In the genomic region with DNA sequence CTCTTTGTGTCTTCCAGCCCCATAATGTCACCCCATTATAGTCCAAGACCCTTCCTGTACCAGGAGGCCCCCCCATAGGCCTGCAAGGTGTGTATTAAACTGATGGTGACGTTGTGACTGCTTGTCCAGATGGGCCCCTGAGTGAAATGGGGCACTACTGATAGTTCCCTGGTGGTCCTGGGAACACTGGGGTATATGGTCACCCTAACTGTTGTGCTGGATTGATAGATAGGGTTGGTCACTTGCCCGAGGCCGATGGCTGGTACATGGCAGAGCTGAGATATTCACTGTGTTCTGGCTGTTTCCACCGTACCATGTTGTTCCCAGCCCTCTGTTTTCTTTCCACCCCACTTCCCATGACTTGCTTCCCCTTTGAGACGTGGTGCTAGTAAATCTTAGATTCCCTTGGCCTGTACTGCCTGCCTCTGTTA, we compare ENCODE assay signal across 11 cellular contexts. TPM values are rescaled to one million over a fixed set of nuclear protein-coding genes. Genes with fewer than 3 reads are reported as not detected.
A peak's percentile ranks its signal among the peaks of the same experiment; 100 is the strongest.
DNase-seq lines count a peak whose midpoint lies in the region; ATAC-seq and TF ChIP-seq lines count a peak whose summit lies in the region.
"Had no signal": no experiment of that assay in that cellular context is flagged by ENCODE, and none has a peak within 500 bp of the region (broad histone marks: within the 10 kb centered on the region; RNA-seq: fewer than 3 reads in every experiment).

No MANE protein-coding gene starts in this region.

- no peak overlapping the region for H2BK5ac ChIP-seq in neuronal stem cell (ENCODE audit: low read length)

- H2BK15ac ChIP-seq in neuronal stem cell (ENCODE audit: low read length), result no peak overlapping the region

- no peak overlapping the region for H2AK5ac ChIP-seq in neuronal stem cell (ENCODE audit: low read depth, low read length)

- no peak overlapping the region for H3K23ac ChIP-seq in neuronal stem cell (ENCODE audit: low read depth, low read length, poor library complexity)

- no peak overlapping the region for H3K18ac ChIP-seq in neuronal stem cell (ENCODE audit: low read length)

- H3K36me3 ChIP-seq in HEK293 (ENCODE audit: control insufficient read depth in 2 of 2, insufficient read depth in 1 of 2, low read length in 2 of 2) (peaks cover 35 to 79% of the 10 kb centered on the region in 2 experiments), neuronal stem cell (replicated peaks in 1 of 2; ENCODE audit: control insufficient read depth in 2 of 2, insufficient read depth in 2 of 2, low read length in 2 of 2) (peaks cover 56 to 83% of the 10 kb centered on the region in 2 donors)

- no peak overlapping the region for H3K9ac ChIP-seq in neuronal stem cell (ENCODE audit: low read depth, low read length, poor library complexity)

- H3K4me3 ChIP-seq in HEK293 (ENCODE audit: low read depth, low read length) (no peak overlapping the region), neuronal stem cell (ENCODE audit: low read length in 2 of 2) (no peak overlapping the region)
- H3K4me3 ChIP-seq: upper lobe of left lung had no signal

- H3K27me3 ChIP-seq in layer of hippocampus (ENCODE audit: control insufficient read depth, insufficient read depth, low read length), result no peaks in the 10 kb centered on the region
- H3K27me3 ChIP-seq in neuronal stem cell (ENCODE audit: control insufficient read depth in 3 of 3, insufficient read depth in 3 of 3, low read depth in 1 of 3, low read length in 3 of 3), result no peaks in the 10 kb centered on the region
- H3K27me3 ChIP-seq: upper lobe of left lung had no signal

- peaks cover 7% of the 10 kb centered on the region for H3K79me1 ChIP-seq in neuronal stem cell (ENCODE audit: low read depth, low read length)

- TF ChIP-seq CTCF in HEK293 (tag by site-specific recombination; IDR thresholded peaks at IDR 0.05), result no peak

- ATAC-seq in GM19395 (IDR thresholded peaks at IDR 0.05; ENCODE audit: unreplicated experiment), result no peak
- ATAC-seq: right cardiac atrium had no signal

- no peak overlapping the region for H3K14ac ChIP-seq in neuronal stem cell (ENCODE audit: low read length)

- no peak overlapping the region for H2AFZ ChIP-seq in neuronal stem cell (ENCODE audit: low read length)

- no peak overlapping the region for H4K8ac ChIP-seq in neuronal stem cell (ENCODE audit: low read depth, low read length)

- H3K4ac ChIP-seq in neuronal stem cell (ENCODE audit: low read length), result no peak overlapping the region

- CTCF ChIA-PET in HEK293 (lab: Yijun Ruan, JAX), result interaction anchor here (1.0 kb wide), 1 partner anchor 45 kb away, joined by 3 read pairs; no protein-coding TSS in a partner anchor

- H3K27ac ChIP-seq in HEK293 (ENCODE audit: extremely low read depth, low read depth, low read length) (0 out of 2 replicates have a peak overlapping the region, but pooled peaks have one; percentile 48), layer of hippocampus (ENCODE audit: low read depth, low read length) (peak overlapping the region; percentile 77), neuronal stem cell (replicated peaks; ENCODE audit: low read length) (no peak overlapping the region)
- H3K27ac ChIP-seq: upper lobe of left lung had no signal

- 0 out of 2 replicates have a peak, but pooled peaks cover 3% of the 10 kb centered on the region for H3K4me1 ChIP-seq in HEK293 (ENCODE audit: control insufficient read depth, insufficient read depth, low read length)
- peaks cover 7 to 10% of the 10 kb centered on the region in 2 donors for H3K4me1 ChIP-seq in neuronal stem cell (ENCODE audit: control insufficient read depth in 2 of 2, insufficient read depth in 1 of 2, low read depth in 1 of 2, low read length in 2 of 2)

- H2BK12ac ChIP-seq in neuronal stem cell (ENCODE audit: low read length), result no peak overlapping the region

- H4K91ac ChIP-seq in neuronal stem cell (ENCODE audit: low read depth, low read length, poor library complexity), result no peak overlapping the region

- no peak overlapping the region for H3K4me2 ChIP-seq in neuronal stem cell (ENCODE audit: insufficient read depth, low read length, poor library complexity, severe bottlenecking)

- no peak overlapping the region for H2BK120ac ChIP-seq in neuronal stem cell (ENCODE audit: low read depth, low read length)

- H3K9me3 ChIP-seq in HEK293 (ENCODE audit: control insufficient read depth, insufficient read depth, low read depth, low read length) (no peaks in the 10 kb centered on the region), neuronal stem cell (replicated peaks in 1 of 2; ENCODE audit: control insufficient read depth in 2 of 2, insufficient read depth in 1 of 2, low read depth in 1 of 2, low read length in 2 of 2) (peaks cover 4 to 12% of the 10 kb centered on the region in 2 donors)
- H3K9me3 ChIP-seq: upper lobe of left lung had no signal

- POLR2A ChIA-PET in HEK293 (lab: Yijun Ruan, JAX), result interaction anchor here (0.7 kb wide), 1 partner anchor 13 kb away, joined by 3 read pairs; no protein-coding TSS in a partner anchor

- WGBS in neuronal stem cell (ENCODE audit: extremely low coverage in 2 of 2, insufficient read length in 2 of 2, insufficient replicate concordance in 1 of 2), 2 donors, result no CpG with 5 or more reads among the region's 5 CpGs

- peak; percentile 2 for DNase-seq in AG08396 (ENCODE audit: low spot score)
- DNase-seq in neuronal stem cell (ENCODE audit: low spot score), result no peak
- no peak for DNase-seq in activated CD8-positive, alpha-beta memory T cell treated with anti-CD3 and anti-CD28 coated beads for 24 hours
- DNase-seq: activated CD8-positive, alpha-beta memory T cell treated with anti-CD3 and anti-CD28 coated beads, Interleukin-2, amount 50 U/mL, for 48 hours; GDM1; NCI-H1105 treated with DMSO at 0.1 percent for 48 hours; right cardiac atrium; upper lobe of left lung had no signal

TF ChIP-seq in HEK293, 187 proteins besides CTCF, POLR2A, EP300 and RAD21:
- no peak for TF ChIP-seq ZNF223 (tag by site-specific recombination; IDR thresholded peaks at IDR 0.05)
- peak; percentile 71 for TF ChIP-seq ZNF600 (tag by site-specific recombination; IDR thresholded peaks at IDR 0.05)

RNA-seq across cellular contexts. Expression of gene CNP, which starts 4.3 kb away (rescaled TPM):
- 44.2 TPM for polyA plus RNA-seq in neuronal stem cell (2013, experiment 1 of 2)
- polyA plus RNA-seq in neuronal stem cell (2013, experiment 2 of 2), result 43.2 TPM

RNA-seq across cellular contexts. Expression of gene ODAD4, which starts 40.5 kb away (rescaled TPM):
- polyA plus RNA-seq in neuronal stem cell (2013, experiment 1 of 2), result 4.5 TPM
- 4.2 TPM for polyA plus RNA-seq in neuronal stem cell (2013, experiment 2 of 2)

RNA-seq across cellular contexts. Expression of gene DNAJC7, which starts 46.3 kb away (rescaled TPM):
- 57.3 TPM for polyA plus RNA-seq in neuronal stem cell (2013, experiment 1 of 2)
- 54.2 TPM for polyA plus RNA-seq in neuronal stem cell (2013, experiment 2 of 2)

RNA-seq across cellular contexts. Expression of gene NKIRAS2, which starts 49.0 kb away (rescaled TPM):
- 49.7 TPM for polyA plus RNA-seq in neuronal stem cell (2013, experiment 1 of 2)
- 50.2 TPM for polyA plus RNA-seq in neuronal stem cell (2013, experiment 2 of 2)

RNA-seq across cellular contexts. Expression of gene ACLY, which starts 52.2 kb away (rescaled TPM):
- 106 TPM for polyA plus RNA-seq in neuronal stem cell (2013, experiment 1 of 2)
- 109 TPM for polyA plus RNA-seq in neuronal stem cell (2013, experiment 2 of 2)
